1 cellular context compared by ENCODE assay signal in genomic region chr3:32532434-32532833, GRCh38.
TF ChIP-seq lines count a peak whose summit lies in the region.

No MANE protein-coding gene starts in this region.

TF ChIP-seq in SK-N-SH treated with all-trans-retinoic acid at 6 μM for 48 hours, 23 proteins besides CTCF, POLR2A, EP300 and RAD21 (continued from another document):
- TF ChIP-seq TSHZ2 (CRISPR knock-in tag; IDR thresholded peaks at IDR 0.05) (no peak), CREB5 (CRISPR knock-in tag; IDR thresholded peaks at IDR 0.05; ENCODE audit: low read depth) (no peak), RARB (CRISPR knock-in tag; IDR thresholded peaks at IDR 0.05) (no peak), ESRRG (CRISPR knock-in tag; IDR thresholded peaks at IDR 0.05) (no peak), ISL1 (CRISPR knock-in tag; IDR thresholded peaks at IDR 0.05) (no peak), ZFP3 (CRISPR knock-in tag; IDR thresholded peaks at IDR 0.05) (no peak), ZNF70 (CRISPR knock-in tag; IDR thresholded peaks at IDR 0.05) (no peak)
